11 cellular contexts compared by ENCODE assay signal in genomic region chr1:246728311-246728710, GRCh38.
"Had no signal": no experiment of that assay in that cellular context is flagged by ENCODE, and none has a peak within 500 bp of the region (broad histone marks: within the 10 kb centered on the region; RNA-seq: fewer than 3 reads in every experiment).

No MANE protein-coding gene starts in this region.

- H3K27ac Mint-ChIP-seq: activated B cell treated with CpG ODN at 0.5 μM for 24 hours; activated naive CD4-positive, alpha-beta T cell treated with anti-CD3 and anti-CD28 coated beads, Interleukin-2, amount 10 ng/mL, durations not matched to agents 7 days and 5 days; activated T-helper 2 cell treated with anti-CD3 and anti-CD28 coated beads, Interferon-gamma antibody, Interleukin-2, Interleukin-4, amounts not matched to agents 10 μg/mL and 5 μg/mL and 100 μg/mL, durations not matched to agents 14 hours and 24 hours and 36 hours; naive thymus-derived CD4-positive, alpha-beta T cell; stimulated activated naive B cell treated with anti-CD40 and anti-IgM and Interleukin-4, amounts not matched to agents 10 μg/mL and 1 μg/mL and 100 μg/mL, for 72 hours; type B pancreatic cell had no signal

- H3K4me3 Mint-ChIP-seq: activated B cell treated with CpG ODN at 0.5 μM for 24 hours; activated naive CD4-positive, alpha-beta T cell treated with anti-CD3 and anti-CD28 coated beads, Interleukin-2, amount 10 ng/mL, durations not matched to agents 7 days and 5 days; naive thymus-derived CD4-positive, alpha-beta T cell; stimulated activated naive B cell treated with anti-CD40 and anti-IgM and Interleukin-4, amounts not matched to agents 10 μg/mL and 1 μg/mL and 100 μg/mL, for 72 hours; type B pancreatic cell had no signal

- DNase-seq: activated B cell treated with CpG ODN at 0.5 μM for 24 hours; activated naive CD4-positive, alpha-beta T cell treated with anti-CD3 and anti-CD28 coated beads, Interleukin-2, amount 10 ng/mL, durations not matched to agents 7 days and 5 days; adrenal gland; gastrocnemius medialis; lower lobe of right lung; naive thymus-derived CD4-positive, alpha-beta T cell; small intestine; stimulated activated naive B cell treated with anti-CD40 and anti-IgM and Interleukin-4, amounts not matched to agents 10 μg/mL and 1 μg/mL and 100 μg/mL, for 72 hours had no signal

- ATAC-seq: gastrocnemius medialis; lower lobe of right lung; naive thymus-derived CD4-positive, alpha-beta T cell; SK-N-SH treated with all-trans-retinoic acid at 6 μM for 48 hours; stimulated activated naive B cell treated with anti-CD40 and anti-IgM and Interleukin-4, amounts not matched to agents 10 μg/mL and 1 μg/mL and 100 μg/mL, for 72 hours had no signal

- H3K27me3 Mint-ChIP-seq: activated B cell treated with CpG ODN at 0.5 μM for 24 hours; stimulated activated naive B cell treated with anti-CD40 and anti-IgM and Interleukin-4, amounts not matched to agents 10 μg/mL and 1 μg/mL and 100 μg/mL, for 72 hours; type B pancreatic cell had no signal
